Comparison of ENCODE assay signal across 1 cellular context in genomic region chr20:58237318-58238182, GRCh38.
TF ChIP-seq lines count a peak whose summit lies in the region.

No MANE protein-coding gene starts in this region.

TF ChIP-seq in HepG2, 621 proteins besides CTCF, POLR2A, EP300 and RAD21 (continued from another document):
- no peak for TF ChIP-seq KDM1A (CRISPR knock-in tag; IDR thresholded peaks at IDR 0.05)
- no peak for TF ChIP-seq NR2F6 (IDR thresholded peaks at IDR 0.05)
- 0 out of 2 replicates have a peak, but pooled peaks have one; percentile 1 for TF ChIP-seq NR2F6 (CRISPR knock-in tag; IDR thresholded peaks at IDR 0.05)
TF ChIP-seq in HepG2: peak in this region for 4.
